Comparison of ENCODE assay signal across 8 cellular contexts in genomic region chr7:45088821-45089313, GRCh38. TPM values are rescaled to one million over a fixed set of nuclear protein-coding genes. Genes with fewer than 3 reads are reported as not detected.
DNase-seq lines count a peak whose midpoint lies in the region; ATAC-seq and TF ChIP-seq lines count a peak whose summit lies in the region.

NACAD (minus strand) TSS chr7:45088969; CDS start chr7:45088894, 75 bp downstream.

- no peaks in the 10 kb centered on the region for H3K36me3 Mint-ChIP-seq in stimulated activated naive CD8-positive, alpha-beta T cell treated with anti-CD3 and anti-CD28 coated beads, Interleukin-15, Interleukin-2, amounts not matched to agents 100 ng/mL and 50 ng/mL, for 24 hours (ENCODE audit: low read depth)

- H3K27me3 ChIP-seq in left lung = peaks cover 0 to 35% of the 10 kb centered on the region in 2 donors

- H3K4me3 ChIP-seq in OCI-LY7 (ENCODE audit: low read depth, low read length, poor library complexity, severe bottlenecking) (no peak within 1 kb of the TSS), left lung (peak within 1 kb of the TSS; percentile 44 to 45)

- H3K9me3 ChIP-seq in OCI-LY7 (ENCODE audit: low read length) = 0 out of 2 replicates have a peak, but pooled peaks cover 5% of the 10 kb centered on the region
- no peaks in the 10 kb centered on the region for H3K9me3 ChIP-seq in left lung

- CTCF ChIA-PET in OCI-LY7 (lab: Charles Lee; ENCODE audit: unreplicated experiment) = no interaction called here

- no peak within 1 kb of the TSS for H2AFZ ChIP-seq in OCI-LY7 (ENCODE audit: low read length)

- H3K4me3 Mint-ChIP-seq in stimulated activated naive CD8-positive, alpha-beta T cell treated with anti-CD3 and anti-CD28 coated beads, Interleukin-15, Interleukin-2, amounts not matched to agents 100 ng/mL and 50 ng/mL, for 24 hours = peak within 1 kb of the TSS; percentile 70

- BruUV-seq in OCI-LY7 (replicated peaks; lab: Mats Ljungman, UMichigan) = no TSS peak

- POLR2A ChIA-PET in OCI-LY7 (lab: Charles Lee) = interaction anchor here (0.6 to 1.0 kb wide), 2 partner anchors 18 to 127 kb away, joined by 3 to 4 read pairs; no protein-coding TSS in a partner anchor

- no peaks in the 10 kb centered on the region for H3K36me3 ChIP-seq in OCI-LY7 (ENCODE audit: insufficient read depth, low read length)
- H3K36me3 ChIP-seq in left lung = no peaks in the 10 kb centered on the region

- peak within 1 kb of the TSS; percentile 3; the same call in 1 of the 2 replicates for H3K4me2 ChIP-seq in OCI-LY7 (ENCODE audit: low read length)

- intact Hi-C loops in OCI-LY7 (cut with micrococcal nuclease; ENCODE audit: unreplicated experiment) = no loop called here
- intact Hi-C loops in left lung (cut with DNase I) = no loop called here

- peak; percentile 63 for DNase-seq in GM10266 (ENCODE audit: extremely low spot score)
- no peak for DNase-seq in OCI-LY7 (ENCODE audit: low spot score)
- DNase-seq in dedifferentiated amniotic fluid mesenchymal stem cell (ENCODE audit: extremely low spot score) = peak; percentile 21
- DNase-seq in left lung = peak in 1 of 2 donors; percentile 41
- no peak for DNase-seq in NOMO-1 treated with dmso at 0.1 percent for 144 hours (lab: John Stamatoyannopoulos, UW; ENCODE audit: unreplicated experiment)
- no peak for DNase-seq in NCI-H1092 treated with DMSO at 0.1 percent for 48 hours (lab: John Stamatoyannopoulos, UW)

- H3K4me1 ChIP-seq in OCI-LY7 (ENCODE audit: insufficient read depth, low read length, poor library complexity, severe bottlenecking) (no peaks in the 10 kb centered on the region), left lung (peaks cover 0 to 14% of the 10 kb centered on the region in 2 donors)

- TF ChIP-seq CTCF in GM10266 (IDR thresholded peaks at IDR 0.05; ENCODE audit: control insufficient read depth, insufficient read depth, low read depth, missing control alignments) (no peak), OCI-LY7 (conservative IDR thresholded peaks at IDR 0.05; ENCODE audit: low read length) (no peak), left lung (IDR thresholded peaks at IDR 0.05) (no peak)

- H4K20me1 ChIP-seq in OCI-LY7 (ENCODE audit: insufficient read depth, low read length) = no peaks in the 10 kb centered on the region

- no peak within 1 kb of the TSS for H3K27ac ChIP-seq in OCI-LY7 (ENCODE audit: low read depth, low read length, poor library complexity, severe bottlenecking)
- H3K27ac ChIP-seq in left lung = no peak within 1 kb of the TSS

- H3K9me3 Mint-ChIP-seq in stimulated activated naive CD8-positive, alpha-beta T cell treated with anti-CD3 and anti-CD28 coated beads, Interleukin-15, Interleukin-2, amounts not matched to agents 100 ng/mL and 50 ng/mL, for 24 hours = no peaks in the 10 kb centered on the region

- ATAC-seq in left lung = peak; percentile 89
- no peak for ATAC-seq in GM21360 (IDR thresholded peaks at IDR 0.05; ENCODE audit: unreplicated experiment)

- H3K27me3 Mint-ChIP-seq in stimulated activated naive CD8-positive, alpha-beta T cell treated with anti-CD3 and anti-CD28 coated beads, Interleukin-15, Interleukin-2, amounts not matched to agents 100 ng/mL and 50 ng/mL, for 24 hours = peaks cover 7% of the 10 kb centered on the region

- no peaks in the 10 kb centered on the region for H3K79me2 ChIP-seq in OCI-LY7 (ENCODE audit: insufficient read depth, low read depth, low read length)

- no peak within 1 kb of the TSS for H3K27ac Mint-ChIP-seq in stimulated activated naive CD8-positive, alpha-beta T cell treated with anti-CD3 and anti-CD28 coated beads, Interleukin-15, Interleukin-2, amounts not matched to agents 100 ng/mL and 50 ng/mL, for 24 hours

- H3K9me2 ChIP-seq in OCI-LY7 (ENCODE audit: insufficient read depth, low read length) = no peaks in the 10 kb centered on the region

- H3K4me1 Mint-ChIP-seq in stimulated activated naive CD8-positive, alpha-beta T cell treated with anti-CD3 and anti-CD28 coated beads, Interleukin-15, Interleukin-2, amounts not matched to agents 100 ng/mL and 50 ng/mL, for 24 hours (ENCODE audit: low read depth) = peaks cover 4% of the 10 kb centered on the region

RNA-seq across cellular contexts. Expression of gene NACAD, which starts in this region (rescaled TPM):
- not detected in 2 replicates for total RNA-seq in OCI-LY7 (2014; rRNA removed; shearing (Covaris generic))
- total RNA-seq in OCI-LY7 (2022) (not detected in 2 replicates), left lung (1 to 10 TPM; 2.0 to 7.3 TPM)

Comparison
In these comparisons a context has a peak if more than half of its experiments do, and no peak if none do; other contexts are left out.
1. DNase-seq: peak in GM10266 (single experiment) and dedifferentiated amniotic fluid mesenchymal stem cell (single experiment); none in OCI-LY7 (single experiment), NOMO-1 treated with dmso at 0.1 percent for 144 hours (single experiment) and NCI-H1092 treated with DMSO at 0.1 percent for 48 hours (single experiment).